13 cellular contexts compared by ENCODE assay signal in the genomic region with DNA sequence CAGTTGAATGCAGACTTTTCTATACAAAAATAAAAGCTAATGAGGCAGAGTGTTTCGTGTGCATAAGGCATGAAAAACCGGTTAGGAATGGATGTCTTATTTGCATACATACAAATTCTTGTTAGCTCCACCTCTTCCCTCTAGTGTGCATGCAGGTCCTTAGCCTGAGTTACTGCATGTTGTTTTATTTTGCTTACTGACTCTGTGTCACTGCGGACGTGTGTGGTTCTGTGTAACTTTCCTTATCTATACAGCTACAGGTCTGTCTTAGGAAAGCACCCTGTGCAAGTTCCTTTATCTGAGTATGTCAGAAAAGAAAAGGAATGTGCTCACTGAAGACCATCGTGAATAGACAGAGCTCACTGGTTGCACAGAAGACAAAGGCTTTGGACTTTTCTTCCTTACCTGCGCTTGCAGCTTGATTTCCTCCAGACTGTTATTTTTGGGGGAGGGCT. TPM values are rescaled to one million over a fixed set of nuclear protein-coding genes. Genes with fewer than 3 reads are reported as not detected.
"Had no signal": no experiment of that assay in that cellular context is flagged by ENCODE, and none has a peak within 500 bp of the region (broad histone marks: within the 10 kb centered on the region; RNA-seq: fewer than 3 reads in every experiment).

No MANE protein-coding gene starts in this region.

RNA-seq across cellular contexts. Expression of a gene that starts 35.8 kb away (rescaled TPM):
- total RNA-seq: dorsolateral prefrontal cortex, esophagus squamous epithelium, gastroesophageal sphincter, kidney, left cardiac atrium, left ventricle myocardium inferior, lower lobe of right lung, osteoblast, pulmonary artery endothelial cell, sciatic nerve, skeletal muscle tissue, spleen, upper lobe of left lung had no signal
- polyA plus RNA-seq: spleen had no signal
